18 cellular contexts compared by ENCODE assay signal in the genomic region with DNA sequence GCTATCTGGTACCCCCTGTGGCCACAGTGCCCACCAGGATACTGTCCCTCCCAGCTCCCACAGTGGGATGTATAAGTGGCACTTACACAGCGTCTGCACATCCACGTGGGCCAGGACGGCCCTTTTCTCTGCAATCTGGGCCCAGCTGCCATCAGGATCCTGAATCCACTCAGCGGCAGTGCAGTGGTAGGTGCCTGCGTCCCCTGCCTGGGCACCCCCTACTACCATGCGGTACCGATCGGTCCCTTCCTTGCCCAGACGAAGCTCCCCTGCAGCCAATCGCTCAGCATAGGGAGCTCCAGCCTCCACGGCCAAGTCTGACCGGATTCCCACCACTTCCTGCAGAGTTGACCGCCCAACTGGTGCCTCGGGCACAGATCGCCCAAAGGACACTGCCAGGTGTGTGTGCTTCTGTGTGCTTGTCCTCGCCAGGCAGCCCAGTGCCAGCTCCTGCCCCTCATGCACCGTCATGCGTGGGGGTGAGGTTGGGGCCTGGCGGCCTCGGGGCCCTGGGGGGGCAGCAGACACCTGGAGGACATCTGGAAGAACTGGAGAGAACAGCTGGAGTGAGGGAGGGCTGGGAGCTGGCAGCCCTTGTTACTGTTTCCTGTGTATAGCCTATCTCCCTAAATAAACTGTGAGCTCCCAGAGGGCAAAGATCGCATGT. TPM values are rescaled to one million over a fixed set of nuclear protein-coding genes. Genes with fewer than 3 reads are reported as not detected.
DNase-seq lines count a peak whose midpoint lies in the region; ATAC-seq and TF ChIP-seq lines count a peak whose summit lies in the region.
"Had no signal": no experiment of that assay in that cellular context is flagged by ENCODE, and none has a peak within 500 bp of the region (broad histone marks: within the 10 kb centered on the region; RNA-seq: fewer than 3 reads in every experiment).

No MANE protein-coding gene starts in this region.

- no peak overlapping the region for H3K4me3 Mint-ChIP-seq in MCF 10A (ENCODE audit: unreplicated experiment)

- intact Hi-C loops in breast epithelium (cut with DNase I; ENCODE audit: low total_unique reads), result loop anchor here (5.0 kb wide), 1 partner anchor 1146 kb away; no protein-coding TSS in a partner anchor
- intact Hi-C loops in MCF 10A (cut with micrococcal nuclease), result no loop called here

- H3K27ac Mint-ChIP-seq in MCF 10A (ENCODE audit: low read depth, unreplicated experiment), result no peak overlapping the region

- no TSS peak for BruUV-seq in MCF 10A (replicated peaks; lab: Mats Ljungman, UMichigan)

- H3K4me1 ChIP-seq in breast epithelium, result peaks cover 14 to 21% of the 10 kb centered on the region in 2 donors
- peaks cover 43 to 50% of the 10 kb centered on the region in 2 donors for H3K4me1 ChIP-seq in mucosa of rectum (ENCODE audit: control insufficient read depth in 2 of 2, insufficient read depth in 2 of 2, low read length in 2 of 2)

- DNase-seq in breast epithelium (ENCODE audit: low spot score in 2 of 2) (no peak), MCF 10A (ENCODE audit: unreplicated experiment) (no peak), foreskin melanocyte (peak; percentile 21), GM10248 (ENCODE audit: extremely low spot score) (no peak), NCI-H187 treated with DMSO at 0.1 percent for 48 hours (lab: John Stamatoyannopoulos, UW) (no peak)
- DNase-seq in stimulated activated CD4-positive, alpha-beta T cell treated with anti-CD3 and anti-CD28 coated beads, Interleukin-4, amount 100 ng/mL, for 4 hours, result no peak
- DNase-seq: Calu3, DMS79, NCI-H1436 treated with DMSO at 0.1 percent for 48 hours, NCI-H2107, NCI-H345, NCI-H526 treated with DMSO at 0.1 percent for 48 hours had no signal

- no peaks in the 10 kb centered on the region for H3K9me3 Mint-ChIP-seq in MCF 10A (ENCODE audit: unreplicated experiment)

- no peak for TF ChIP-seq POLR2A in breast epithelium (IDR thresholded peaks at IDR 0.05)

- ATAC-seq in GM19452 (IDR thresholded peaks at IDR 0.05; ENCODE audit: unreplicated experiment), result no peak
- ATAC-seq: HCT116 had no signal

- peaks cover 15% of the 10 kb centered on the region for H3K36me3 Mint-ChIP-seq in MCF 10A (ENCODE audit: insufficient read depth, unreplicated experiment)

- H3K4me3 ChIP-seq in breast epithelium (no peak overlapping the region), mucosa of rectum (ENCODE audit: low read length in 2 of 2) (no peak overlapping the region)

- TF ChIP-seq CTCF in breast epithelium (IDR thresholded peaks at IDR 0.05) (no peak), MCF 10A (IDR thresholded peaks at IDR 0.05; ENCODE audit: unreplicated experiment) (no peak), GM10248 (IDR thresholded peaks at IDR 0.05; ENCODE audit: control extremely low read depth, extremely low read depth, low read depth, missing control alignments) (no peak)

- H3K9ac ChIP-seq in mucosa of rectum (ENCODE audit: low read depth in 1 of 2, low read length in 2 of 2), result no peak overlapping the region

- CTCF ChIA-PET in MCF 10A (lab: Yijun Ruan, JAX) (interaction anchor here (0.8 to 37.7 kb wide), 7 partner anchors 8 to 198 kb away, joined by 3 to 1546 read pairs (median 8); partner anchors contain the start of genes CASQ1, KCNJ10 and KCNJ9), GM10248 (lab: Yijun Ruan, JAX) (interaction anchor here (1.0 to 30.0 kb wide), 4 partner anchors 7 to 283 kb away, joined by 3 to 983 read pairs (median 40); partner anchors contain the start of genes KCNJ10 and KCNJ9)

- no peaks in the 10 kb centered on the region for H3K9me3 ChIP-seq in breast epithelium
- no peaks in the 10 kb centered on the region for H3K9me3 ChIP-seq in mucosa of rectum (ENCODE audit: control insufficient read depth in 2 of 2, low read length in 2 of 2)

- H3K27ac ChIP-seq in breast epithelium (peak overlapping the region; percentile 51 to 67), mucosa of rectum (ENCODE audit: low read depth in 2 of 2, low read length in 2 of 2) (peak overlapping the region; percentile 59 to 67)

- H3K36me3 ChIP-seq in breast epithelium (no peaks in the 10 kb centered on the region), mucosa of rectum (ENCODE audit: control insufficient read depth in 2 of 2, insufficient read depth in 2 of 2, low read length in 2 of 2) (peaks cover 15 to 30% of the 10 kb centered on the region in 2 donors)

- POLR2A ChIA-PET in MCF 10A (lab: Yijun Ruan, JAX) (interaction anchor here (0.6 to 6.3 kb wide), 3 partner anchors 8 to 113 kb away, joined by 4 to 70 read pairs (median 15); partner anchors contain the start of gene PIGM), GM10248 (lab: Yijun Ruan, JAX) (no interaction called here)

- H3K4me1 Mint-ChIP-seq in MCF 10A (ENCODE audit: insufficient read depth, unreplicated experiment), result peaks cover 23% of the 10 kb centered on the region

- no peaks in the 10 kb centered on the region for H3K27me3 Mint-ChIP-seq in MCF 10A (ENCODE audit: insufficient read depth, unreplicated experiment)

- H3K27me3 ChIP-seq in breast epithelium (no peaks in the 10 kb centered on the region), mucosa of rectum (ENCODE audit: control insufficient read depth in 2 of 2, insufficient read depth in 2 of 2, low read length in 2 of 2) (no peaks in the 10 kb centered on the region)

RNA-seq across cellular contexts. Expression of gene IGSF8, which starts 4.7 kb away (rescaled TPM):
- total RNA-seq in breast epithelium (10 to 100 TPM; 21.0 to 35.7 (median 24.5) TPM), MCF 10A (2022) (13.8 and 19.7 TPM in 2 replicates)

RNA-seq across cellular contexts. Expression of gene KCNJ9, which starts 12.4 kb away (rescaled TPM):
- total RNA-seq in breast epithelium (not detected), MCF 10A (2022) (0.07 TPM in 1 of 2 replicates, not detected in the other)
- total RNA-seq: Calu3, HT1080, OCI-LY7, RPMI7951 had no signal

RNA-seq across cellular contexts. Expression of gene ATP1A2, which starts 21.8 kb away (rescaled TPM):
- total RNA-seq in breast epithelium (100 to 1,000 TPM in 1 of 3 donors, 1 to 10 TPM in 2; 3.9 to 229 (median 6.4) TPM), MCF 10A (2022) (0.07 TPM in 1 of 2 replicates, not detected in the other)
- total RNA-seq: Calu3, HT1080, OCI-LY7, RPMI7951 had no signal

RNA-seq across cellular contexts. Expression of gene KCNJ10, which starts 23.8 kb away (rescaled TPM):
- total RNA-seq in breast epithelium (under 1 TPM in 1 of 3 donors, not detected in 2; 0.15 TPM), MCF 10A (2022) (not detected in 2 replicates)
- total RNA-seq: Calu3, HT1080 had no signal

RNA-seq across cellular contexts. Expression of gene ATP1A4, which starts 57.6 kb away (rescaled TPM):
- total RNA-seq in breast epithelium, result 1 to 10 TPM in 1 of 3 donors, not detected in 2; 4.5 TPM
- not detected in 2 replicates for total RNA-seq in MCF 10A (2022)
- total RNA-seq: Calu3, HT1080, OCI-LY7, RPMI7951 had no signal
